In the genomic region with DNA sequence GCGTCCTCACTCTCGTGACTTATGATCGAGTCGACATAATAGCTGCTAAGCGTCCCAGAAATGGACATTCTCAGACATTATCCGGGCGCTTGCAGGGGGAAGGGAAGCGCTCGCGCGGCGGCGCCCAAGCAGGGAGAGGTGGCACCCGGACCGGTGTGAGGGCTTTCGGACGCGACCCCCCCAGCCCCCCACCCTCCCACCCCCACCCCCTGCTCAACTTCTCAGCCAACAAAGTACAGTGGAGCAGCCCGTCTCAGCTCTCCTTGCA, we compare ENCODE assay signal across 8 cellular contexts. TPM values are rescaled to one million over a fixed set of nuclear protein-coding genes. Genes with fewer than 3 reads are reported as not detected.
DNase-seq lines count a peak whose midpoint lies in the region; ATAC-seq and TF ChIP-seq lines count a peak whose summit lies in the region.

TSS of gene HOXB9 (minus strand) at position 157 of the 268 bp plus-strand sequence. CDS start at position 68, 89 bp downstream.

- H3K4me3 Mint-ChIP-seq in GM23338 = peak within 1 kb of the TSS; percentile 59
- H3K4me3 Mint-ChIP-seq in glutamatergic neuron (ENCODE audit: unreplicated experiment) = peak within 1 kb of the TSS; percentile 35

- H3K4me3 ChIP-seq in GM23338 (peak within 1 kb of the TSS; percentile 51), skin epidermis (peak within 1 kb of the TSS; percentile 5 to 25 (median 16)), adrenal gland (peak within 1 kb of the TSS in 2 of 4 donors; percentile 15 to 47)

- H3K4me1 Mint-ChIP-seq in GM23338 = peaks cover 9% of the 10 kb centered on the region
- no peaks in the 10 kb centered on the region for H3K4me1 Mint-ChIP-seq in glutamatergic neuron (ENCODE audit: low read depth, unreplicated experiment)

- no peaks in the 10 kb centered on the region for H3K79me2 ChIP-seq in GM23338 (replicated peaks; ENCODE audit: insufficient read depth)

- H3K9me2 ChIP-seq in GM23338 (ENCODE audit: insufficient read depth) = no peaks in the 10 kb centered on the region

- no peaks in the 10 kb centered on the region for H3K36me3 ChIP-seq in GM23338 (ENCODE audit: insufficient read depth)
- H3K36me3 ChIP-seq in adrenal gland (replicated peaks in 1 of 2) = no peaks in the 10 kb centered on the region

- no peak for ATAC-seq in GM23338
- ATAC-seq in SK-N-SH treated with all-trans-retinoic acid at 6 μM for 48 hours = peak; percentile 8; the same call in 2 of the 3 replicates
- no peak for ATAC-seq in HG03439 (IDR thresholded peaks at IDR 0.05; ENCODE audit: unreplicated experiment)

- peaks cover 4% of the 10 kb centered on the region; the same call in 2 of the 3 replicates for H3K9me3 Mint-ChIP-seq in GM23338
- H3K9me3 Mint-ChIP-seq in glutamatergic neuron (ENCODE audit: unreplicated experiment) = peaks cover 6% of the 10 kb centered on the region

- H3K27ac Mint-ChIP-seq in GM23338 (no peak within 1 kb of the TSS), glutamatergic neuron (ENCODE audit: unreplicated experiment) (no peak within 1 kb of the TSS)

- peaks cover 3% of the 10 kb centered on the region; the same call in 2 of the 3 replicates for H3K36me3 Mint-ChIP-seq in GM23338 (ENCODE audit: low read depth)
- H3K36me3 Mint-ChIP-seq in glutamatergic neuron (ENCODE audit: unreplicated experiment) = no peaks in the 10 kb centered on the region

- H4K20me1 ChIP-seq in GM23338 (replicated peaks; ENCODE audit: insufficient read depth) = peaks cover 62% of the 10 kb centered on the region

- H3K4me2 ChIP-seq in GM23338 = peak within 1 kb of the TSS; percentile 80

- H3K27me3 Mint-ChIP-seq in GM23338 (ENCODE audit: insufficient read depth, low read depth, poor library complexity) (peaks cover 97% of the 10 kb centered on the region), glutamatergic neuron (ENCODE audit: unreplicated experiment) (peaks cover 35% of the 10 kb centered on the region)

- no peaks in the 10 kb centered on the region for H3K9me3 ChIP-seq in adrenal gland (replicated peaks in 1 of 3)

- TF ChIP-seq POLR2A in adrenal gland (IDR thresholded peaks at IDR 0.05) = no peak

- WGBS in adrenal gland, 4 donors = 0 to 1% (median 1%) methylated on average over 12 to 19 of the region's 19 CpGs

- H3K27me3 ChIP-seq in GM23338 (ENCODE audit: insufficient read depth) (peaks cover 100% of the 10 kb centered on the region), adrenal gland (peaks cover 84% of the 10 kb centered on the region)

- H3K27ac ChIP-seq in GM23338 (ENCODE audit: low read depth) = no peak within 1 kb of the TSS
- H3K27ac ChIP-seq in skin epidermis = peak within 1 kb of the TSS in 3 of 21 experiments; percentile 7 to 79 (median 13)
- peak within 1 kb of the TSS in 2 of 5 donors; percentile 1 to 3 for H3K27ac ChIP-seq in adrenal gland

- no peak within 1 kb of the TSS; the same call in 1 of the 2 replicates for H2AFZ ChIP-seq in GM23338

- intact Hi-C loops in adrenal gland (cut with DNase I) = loop anchor here in 1 of 2 donors (10.0 kb wide), 1 partner anchor 471 kb away; no protein-coding TSS in a partner anchor

- DNase-seq in GM23338 (ENCODE audit: low spot score) = no peak
- DNase-seq in glutamatergic neuron = no peak
- DNase-seq in dermis blood vessel endothelial cell = no peak
- DNase-seq in GM10266 (ENCODE audit: extremely low spot score) = no peak
- no peak for DNase-seq in adrenal gland

- TF ChIP-seq CTCF in GM23338 (conservative IDR thresholded peaks at IDR 0.05; ENCODE audit: low read depth in 2 of 2) (no peak), glutamatergic neuron (IDR thresholded peaks at IDR 0.05; ENCODE audit: partially characterized antibody, unreplicated experiment) (no peak), GM10266 (IDR thresholded peaks at IDR 0.05; ENCODE audit: control insufficient read depth, insufficient read depth, low read depth, missing control alignments) (no peak), adrenal gland (IDR thresholded peaks at IDR 0.05) (no peak)

- H3F3A ChIP-seq in GM23338 (replicated peaks; ENCODE audit: low read depth) = peaks cover 41% of the 10 kb centered on the region

- H3K4me1 ChIP-seq in GM23338 (ENCODE audit: insufficient read depth) = peaks cover 16% of the 10 kb centered on the region
- H3K4me1 ChIP-seq in adrenal gland (replicated peaks in 1 of 2) = peaks cover 19 to 22% of the 10 kb centered on the region in 2 donors

TF ChIP-seq in GM23338, 12 proteins besides CTCF, POLR2A, EP300 and RAD21 (continues in another document):
- no peak for TF ChIP-seq ZNF331 (CRISPR knock-in tag; IDR thresholded peaks at IDR 0.05; ENCODE audit: low read depth)
- no peak for TF ChIP-seq EZH2phosphoT487 (IDR thresholded peaks at IDR 0.05; ENCODE audit: unreplicated experiment)
- TF ChIP-seq ETS1 (IDR thresholded peaks at IDR 0.05) = no peak
- no peak for TF ChIP-seq STAT1 (IDR thresholded peaks at IDR 0.05; ENCODE audit: unreplicated experiment)
- TF ChIP-seq POLR2AphosphoS5 (IDR thresholded peaks at IDR 0.05; ENCODE audit: low read depth) = no peak
- no peak for TF ChIP-seq NANOG (IDR thresholded peaks at IDR 0.05; ENCODE audit: borderline replicate concordance)
- no peak for TF ChIP-seq JUNB (IDR thresholded peaks at IDR 0.05; ENCODE audit: unreplicated experiment)
- TF ChIP-seq ZNF114 (CRISPR knock-in tag; IDR thresholded peaks at IDR 0.05) = no peak
- TF ChIP-seq CREB1 (CRISPR knock-in tag; IDR thresholded peaks at IDR 0.05; ENCODE audit: low read depth) = no peak

TF ChIP-seq in SK-N-SH treated with all-trans-retinoic acid at 6 μM for 48 hours, 23 proteins besides CTCF, POLR2A, EP300 and RAD21:
- TF ChIP-seq ESRRG (CRISPR knock-in tag; IDR thresholded peaks at IDR 0.05) (no peak), ZNF70 (CRISPR knock-in tag; IDR thresholded peaks at IDR 0.05) (no peak), PPARA (CRISPR knock-in tag; IDR thresholded peaks at IDR 0.05; ENCODE audit: borderline replicate concordance) (no peak), ZFP3 (CRISPR knock-in tag; IDR thresholded peaks at IDR 0.05) (no peak), BACH2 (CRISPR knock-in tag; IDR thresholded peaks at IDR 0.05; ENCODE audit: borderline replicate concordance) (no peak), ZFP30 (CRISPR knock-in tag; IDR thresholded peaks at IDR 0.05) (no peak), ZC3H10 (CRISPR knock-in tag; IDR thresholded peaks at IDR 0.05) (no peak), ARNTL (CRISPR knock-in tag; IDR thresholded peaks at IDR 0.05; ENCODE audit: borderline replicate concordance, low read depth) (no peak), OSR1 (CRISPR knock-in tag; IDR thresholded peaks at IDR 0.05) (no peak), ISL1 (CRISPR knock-in tag; IDR thresholded peaks at IDR 0.05) (no peak), CSDC2 (CRISPR knock-in tag; IDR thresholded peaks at IDR 0.05) (no peak), RARB (CRISPR knock-in tag; IDR thresholded peaks at IDR 0.05) (no peak), SNAI2 (CRISPR knock-in tag; IDR thresholded peaks at IDR 0.05) (no peak), GLIS3 (CRISPR knock-in tag; IDR thresholded peaks at IDR 0.05) (no peak), TCF4 (CRISPR knock-in tag; IDR thresholded peaks at IDR 0.05; ENCODE audit: borderline replicate concordance) (no peak), ZNF565 (CRISPR knock-in tag; conservative IDR thresholded peaks at IDR 0.05; ENCODE audit: low read depth) (no peak)
- TF ChIP-seq, protein P1, sequence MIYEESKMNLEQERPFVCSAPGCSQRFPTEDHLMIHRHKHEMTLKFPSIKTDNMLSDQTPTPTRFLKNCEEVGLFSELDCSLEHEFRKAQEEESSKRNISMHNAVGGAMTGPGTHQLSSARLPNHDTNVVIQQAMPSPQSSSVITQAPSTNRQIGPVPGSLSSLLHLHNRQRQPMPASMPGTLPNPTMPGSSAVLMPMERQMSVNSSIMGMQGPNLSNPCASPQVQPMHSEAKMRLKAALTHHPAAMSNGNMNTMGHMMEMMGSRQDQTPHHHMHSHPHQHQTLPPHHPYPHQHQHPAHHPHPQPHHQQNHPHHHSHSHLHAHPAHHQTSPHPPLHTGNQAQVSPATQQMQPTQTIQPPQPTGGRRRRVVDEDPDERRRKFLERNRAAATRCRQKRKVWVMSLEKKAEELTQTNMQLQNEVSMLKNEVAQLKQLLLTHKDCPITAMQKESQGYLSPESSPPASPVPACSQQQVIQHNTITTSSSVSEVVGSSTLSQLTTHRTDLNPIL (CRISPR knock-in tag; IDR thresholded peaks at IDR 0.05; ENCODE audit: low read depth) = no peak
- TF ChIP-seq, protein P2, sequence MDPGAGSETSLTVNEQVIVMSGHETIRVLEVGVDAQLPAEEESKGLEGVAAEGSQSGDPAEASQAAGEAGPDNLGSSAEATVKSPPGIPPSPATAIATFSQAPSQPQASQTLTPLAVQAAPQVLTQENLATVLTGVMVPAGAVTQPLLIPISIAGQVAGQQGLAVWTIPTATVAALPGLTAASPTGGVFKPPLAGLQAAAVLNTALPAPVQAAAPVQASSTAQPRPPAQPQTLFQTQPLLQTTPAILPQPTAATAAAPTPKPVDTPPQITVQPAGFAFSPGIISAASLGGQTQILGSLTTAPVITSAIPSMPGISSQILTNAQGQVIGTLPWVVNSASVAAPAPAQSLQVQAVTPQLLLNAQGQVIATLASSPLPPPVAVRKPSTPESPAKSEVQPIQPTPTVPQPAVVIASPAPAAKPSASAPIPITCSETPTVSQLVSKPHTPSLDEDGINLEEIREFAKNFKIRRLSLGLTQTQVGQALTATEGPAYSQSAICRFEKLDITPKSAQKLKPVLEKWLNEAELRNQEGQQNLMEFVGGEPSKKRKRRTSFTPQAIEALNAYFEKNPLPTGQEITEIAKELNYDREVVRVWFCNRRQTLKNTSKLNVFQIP (CRISPR knock-in tag; IDR thresholded peaks at IDR 0.05; ENCODE audit: borderline replicate concordance, low read depth) = no peak
- TF ChIP-seq, protein P3, sequence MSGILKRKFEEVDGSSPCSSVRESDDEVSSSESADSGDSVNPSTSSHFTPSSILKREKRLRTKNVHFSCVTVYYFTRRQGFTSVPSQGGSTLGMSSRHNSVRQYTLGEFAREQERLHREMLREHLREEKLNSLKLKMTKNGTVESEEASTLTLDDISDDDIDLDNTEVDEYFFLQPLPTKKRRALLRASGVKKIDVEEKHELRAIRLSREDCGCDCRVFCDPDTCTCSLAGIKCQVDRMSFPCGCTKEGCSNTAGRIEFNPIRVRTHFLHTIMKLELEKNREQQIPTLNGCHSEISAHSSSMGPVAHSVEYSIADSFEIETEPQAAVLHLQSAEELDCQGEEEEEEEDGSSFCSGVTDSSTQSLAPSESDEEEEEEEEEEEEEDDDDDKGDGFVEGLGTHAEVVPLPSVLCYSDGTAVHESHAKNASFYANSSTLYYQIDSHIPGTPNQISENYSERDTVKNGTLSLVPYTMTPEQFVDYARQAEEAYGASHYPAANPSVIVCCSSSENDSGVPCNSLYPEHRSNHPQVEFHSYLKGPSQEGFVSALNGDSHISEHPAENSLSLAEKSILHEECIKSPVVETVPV (CRISPR knock-in tag; IDR thresholded peaks at IDR 0.05) = no peak

RNA-seq across cellular contexts. Expression of gene HOXB9, which starts in this region (rescaled TPM):
- not detected in 2 replicates for total RNA-seq in GM23338 (2014; rRNA removed; shearing (Covaris generic))
- not detected in 2 replicates for polyA plus RNA-seq in GM23338 (2016; fragmentation: Nextera tagmentation; extraction: Ambion mirVana)
- total RNA-seq in glutamatergic neuron (ENCODE audit: unreplicated experiment) = not detected
- total RNA-seq in dermis blood vessel endothelial cell = 0.47 and 1.0 TPM in 2 replicates
- 1 to 10 TPM in 3 of 8 donors, under 1 TPM in 3, not detected in 2; 0.29 to 2.7 (median 0.73) TPM for total RNA-seq in adrenal gland
- 1 to 10 TPM in 1 of 3 donors, under 1 TPM in 2; 0.64 to 1.0 (median 0.72) TPM for polyA plus RNA-seq in adrenal gland
